ENCODE assay signal across 1 cellular context in the genomic region with DNA sequence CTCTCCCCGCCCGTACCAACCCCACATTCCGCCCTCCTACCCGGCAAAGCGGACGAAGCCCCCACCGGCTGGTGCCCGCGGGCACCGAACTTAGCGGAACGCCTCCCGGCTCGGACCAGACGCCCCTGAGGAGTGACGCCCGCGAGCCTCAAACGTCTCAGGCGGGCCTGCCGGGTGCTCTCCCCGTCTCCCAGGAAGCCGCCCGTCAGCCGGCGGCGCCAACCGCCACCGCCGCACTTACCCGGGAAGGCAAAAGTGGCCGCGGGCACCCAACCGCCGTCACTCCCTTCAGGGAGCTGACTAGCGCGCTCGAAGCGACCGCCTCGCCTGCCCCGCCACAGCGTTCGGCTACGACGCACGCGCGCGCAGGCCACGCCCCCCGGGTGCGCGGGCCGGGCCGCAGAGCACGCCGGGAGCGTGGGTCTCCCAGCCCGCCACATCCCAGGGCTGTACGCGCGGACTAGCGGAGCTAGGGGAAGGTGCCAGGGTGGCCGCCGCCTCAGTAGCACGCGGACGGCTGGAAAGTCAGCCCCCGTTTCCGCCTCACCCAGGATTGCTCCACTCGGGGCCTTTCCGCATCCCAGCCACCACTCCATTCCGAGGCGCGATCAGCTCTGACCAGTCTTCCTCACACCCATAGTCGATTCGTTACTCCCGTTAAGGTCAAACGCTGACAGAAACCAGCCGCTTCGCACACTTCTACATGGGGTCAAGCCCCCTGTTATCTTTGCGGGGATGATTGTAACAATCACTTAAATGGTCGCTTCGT.
A peak's percentile ranks its signal among the peaks of the same experiment; 100 is the strongest.
TF ChIP-seq lines count a peak whose summit lies in the region.

TEX30 (minus strand) TSS at position 346 of the 769 bp plus-strand sequence. CDS start 3,760 bp downstream, outside the sequence.

TF ChIP-seq in GM12878, 131 proteins besides CTCF, POLR2A, EP300 and RAD21 (continued from another document and continues in another):
- TF ChIP-seq ZBTB11 (CRISPR knock-in tag; IDR thresholded peaks at IDR 0.05) (no peak), BHLHE40 (IDR thresholded peaks at IDR 0.05; ENCODE audit: borderline replicate concordance in 1 of 2, low read depth in 2 of 2, low read length in 1 of 2) (peak in 1 of 2 experiments; percentile 74; a peak in 2 of 4 replicates), MTA2 (IDR thresholded peaks at IDR 0.05; ENCODE audit: low read depth) (no peak), MXI1 (IDR thresholded peaks at IDR 0.05; ENCODE audit: low read depth, low read length) (peak; percentile 54), BMI1 (IDR thresholded peaks at IDR 0.05; ENCODE audit: borderline replicate concordance) (no peak), CREB1 (IDR thresholded peaks at IDR 0.05; ENCODE audit: low read depth) (peak; percentile 34), ASH2L (IDR thresholded peaks at IDR 0.05; ENCODE audit: borderline replicate concordance, low read depth) (no peak), PML (IDR thresholded peaks at IDR 0.05; ENCODE audit: low read length) (peak; percentile 93), NFXL1 (IDR thresholded peaks at IDR 0.05; ENCODE audit: borderline replicate concordance) (0 out of 2 replicates have a peak, but pooled peaks have one; percentile 8), HDAC6 (IDR thresholded peaks at IDR 0.05; ENCODE audit: unreplicated experiment) (peak; percentile 25), MEF2B (IDR thresholded peaks at IDR 0.05; ENCODE audit: partially characterized antibody, poor library complexity, severe bottlenecking) (no peak), GABPA (IDR thresholded peaks at IDR 0.05; ENCODE audit: low read depth) (no peak), JUNB (IDR thresholded peaks at IDR 0.05) (no peak), TCF3 (IDR thresholded peaks at IDR 0.05; ENCODE audit: borderline replicate concordance, insufficient read depth, low read depth, low read length) (peak; percentile 62; the same call in 1 of the 2 replicates), HCFC1 (IDR thresholded peaks at IDR 0.05; ENCODE audit: low read length) (peak; percentile 45; the same call in 1 of the 2 replicates), POU2F2 (IDR thresholded peaks at IDR 0.05; ENCODE audit: borderline replicate concordance, low read depth, low read length) (peak; percentile 60; the same call in 2 of the 3 replicates), POLR2AphosphoS5 (IDR thresholded peaks at IDR 0.05; ENCODE audit: low read length) (peak; percentile 95), SMC3 (IDR thresholded peaks at IDR 0.05; ENCODE audit: borderline replicate concordance, low read length) (no peak), MLLT1 (IDR thresholded peaks at IDR 0.05) (peak; percentile 98; the same call in 1 of the 2 replicates), STAT1 (conservative IDR thresholded peaks at IDR 0.05) (no peak), SRF (IDR thresholded peaks at IDR 0.05; ENCODE audit: low read depth in 2 of 2, low read length in 2 of 2) (0 out of 4 replicates have a peak, but pooled peaks of 1 of the 2 experiments have one; percentile 32), HDAC2 (IDR thresholded peaks at IDR 0.05) (no peak), ESRRA (IDR thresholded peaks at IDR 0.05; ENCODE audit: low read length) (no peak), FOXK2 (IDR thresholded peaks at IDR 0.05) (no peak), ZNF384 (IDR thresholded peaks at IDR 0.05; ENCODE audit: borderline replicate concordance, low read depth, low read length) (no peak), NRF1 (conservative IDR thresholded peaks at IDR 0.05; ENCODE audit: low read depth, low read length) (peak; percentile 74), SIX5 (IDR thresholded peaks at IDR 0.05; ENCODE audit: low read depth, low read length, severe bottlenecking) (no peak), PBX3 (IDR thresholded peaks at IDR 0.05; ENCODE audit: insufficient replicate concordance, low read depth, low read length) (no peak), SMARCA5 (IDR thresholded peaks at IDR 0.05) (peak; percentile 82; the same call in 1 of the 2 replicates), EZH2 (IDR thresholded peaks at IDR 0.05; ENCODE audit: borderline replicate concordance, control insufficient read depth, low read depth, low read length) (no peak), NR2F1 (conservative IDR thresholded peaks at IDR 0.05) (no peak), HDGF (IDR thresholded peaks at IDR 0.05) (no peak), CREM (IDR thresholded peaks at IDR 0.05; ENCODE audit: low read depth) (peak; percentile 39), NKRF (conservative IDR thresholded peaks at IDR 0.05) (peak; percentile 82), RUNX3 (IDR thresholded peaks at IDR 0.05; ENCODE audit: low read length) (no peak; the same call in 1 of the 2 replicates), RELB (IDR thresholded peaks at IDR 0.05; ENCODE audit: low read depth) (no peak), MEF2A (IDR thresholded peaks at IDR 0.05; ENCODE audit: insufficient read depth, low read depth, low read length) (0 out of 2 replicates have a peak, but pooled peaks have one; percentile 5), LARP7 (IDR thresholded peaks at IDR 0.05) (peak; percentile 73), RCOR1 (conservative IDR thresholded peaks at IDR 0.05; ENCODE audit: low read depth, low read length) (no peak), ATF7 (IDR thresholded peaks at IDR 0.05; ENCODE audit: low read depth) (no peak)
- TF ChIP-seq, protein P1, sequence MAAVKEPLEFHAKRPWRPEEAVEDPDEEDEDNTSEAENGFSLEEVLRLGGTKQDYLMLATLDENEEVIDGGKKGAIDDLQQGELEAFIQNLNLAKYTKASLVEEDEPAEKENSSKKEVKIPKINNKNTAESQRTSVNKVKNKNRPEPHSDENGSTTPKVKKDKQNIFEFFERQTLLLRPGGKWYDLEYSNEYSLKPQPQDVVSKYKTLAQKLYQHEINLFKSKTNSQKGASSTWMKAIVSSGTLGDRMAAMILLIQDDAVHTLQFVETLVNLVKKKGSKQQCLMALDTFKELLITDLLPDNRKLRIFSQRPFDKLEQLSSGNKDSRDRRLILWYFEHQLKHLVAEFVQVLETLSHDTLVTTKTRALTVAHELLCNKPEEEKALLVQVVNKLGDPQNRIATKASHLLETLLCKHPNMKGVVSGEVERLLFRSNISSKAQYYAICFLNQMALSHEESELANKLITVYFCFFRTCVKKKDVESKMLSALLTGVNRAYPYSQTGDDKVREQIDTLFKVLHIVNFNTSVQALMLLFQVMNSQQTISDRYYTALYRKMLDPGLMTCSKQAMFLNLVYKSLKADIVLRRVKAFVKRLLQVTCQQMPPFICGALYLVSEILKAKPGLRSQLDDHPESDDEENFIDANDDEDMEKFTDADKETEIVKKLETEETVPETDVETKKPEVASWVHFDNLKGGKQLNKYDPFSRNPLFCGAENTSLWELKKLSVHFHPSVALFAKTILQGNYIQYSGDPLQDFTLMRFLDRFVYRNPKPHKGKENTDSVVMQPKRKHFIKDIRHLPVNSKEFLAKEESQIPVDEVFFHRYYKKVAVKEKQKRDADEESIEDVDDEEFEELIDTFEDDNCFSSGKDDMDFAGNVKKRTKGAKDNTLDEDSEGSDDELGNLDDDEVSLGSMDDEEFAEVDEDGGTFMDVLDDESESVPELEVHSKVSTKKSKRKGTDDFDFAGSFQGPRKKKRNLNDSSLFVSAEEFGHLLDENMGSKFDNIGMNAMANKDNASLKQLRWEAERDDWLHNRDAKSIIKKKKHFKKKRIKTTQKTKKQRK (IDR thresholded peaks at IDR 0.05; ENCODE audit: low read depth, low read length), result no peak
- TF ChIP-seq, protein P2, sequence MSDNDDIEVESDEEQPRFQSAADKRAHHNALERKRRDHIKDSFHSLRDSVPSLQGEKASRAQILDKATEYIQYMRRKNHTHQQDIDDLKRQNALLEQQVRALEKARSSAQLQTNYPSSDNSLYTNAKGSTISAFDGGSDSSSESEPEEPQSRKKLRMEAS (IDR thresholded peaks at IDR 0.05; ENCODE audit: low read depth, low read length), result peak; percentile 81
- TF ChIP-seq, protein P3, sequence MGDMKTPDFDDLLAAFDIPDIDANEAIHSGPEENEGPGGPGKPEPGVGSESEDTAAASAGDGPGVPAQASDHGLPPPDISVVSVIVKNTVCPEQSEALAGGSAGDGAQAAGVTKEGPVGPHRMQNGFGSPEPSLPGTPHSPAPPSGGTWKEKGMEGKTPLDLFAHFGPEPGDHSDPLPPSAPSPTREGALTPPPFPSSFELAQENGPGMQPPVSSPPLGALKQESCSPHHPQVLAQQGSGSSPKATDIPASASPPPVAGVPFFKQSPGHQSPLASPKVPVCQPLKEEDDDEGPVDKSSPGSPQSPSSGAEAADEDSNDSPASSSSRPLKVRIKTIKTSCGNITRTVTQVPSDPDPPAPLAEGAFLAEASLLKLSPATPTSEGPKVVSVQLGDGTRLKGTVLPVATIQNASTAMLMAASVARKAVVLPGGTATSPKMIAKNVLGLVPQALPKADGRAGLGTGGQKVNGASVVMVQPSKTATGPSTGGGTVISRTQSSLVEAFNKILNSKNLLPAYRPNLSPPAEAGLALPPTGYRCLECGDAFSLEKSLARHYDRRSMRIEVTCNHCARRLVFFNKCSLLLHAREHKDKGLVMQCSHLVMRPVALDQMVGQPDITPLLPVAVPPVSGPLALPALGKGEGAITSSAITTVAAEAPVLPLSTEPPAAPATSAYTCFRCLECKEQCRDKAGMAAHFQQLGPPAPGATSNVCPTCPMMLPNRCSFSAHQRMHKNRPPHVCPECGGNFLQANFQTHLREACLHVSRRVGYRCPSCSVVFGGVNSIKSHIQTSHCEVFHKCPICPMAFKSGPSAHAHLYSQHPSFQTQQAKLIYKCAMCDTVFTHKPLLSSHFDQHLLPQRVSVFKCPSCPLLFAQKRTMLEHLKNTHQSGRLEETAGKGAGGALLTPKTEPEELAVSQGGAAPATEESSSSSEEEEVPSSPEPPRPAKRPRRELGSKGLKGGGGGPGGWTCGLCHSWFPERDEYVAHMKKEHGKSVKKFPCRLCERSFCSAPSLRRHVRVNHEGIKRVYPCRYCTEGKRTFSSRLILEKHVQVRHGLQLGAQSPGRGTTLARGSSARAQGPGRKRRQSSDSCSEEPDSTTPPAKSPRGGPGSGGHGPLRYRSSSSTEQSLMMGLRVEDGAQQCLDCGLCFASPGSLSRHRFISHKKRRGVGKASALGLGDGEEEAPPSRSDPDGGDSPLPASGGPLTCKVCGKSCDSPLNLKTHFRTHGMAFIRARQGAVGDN (IDR thresholded peaks at IDR 0.05), result peak; percentile 99
